ENCODE assay signal across 12 cellular contexts in genomic region chr9:21624675-21625477, GRCh38.
"Had no signal": no experiment of that assay in that cellular context is flagged by ENCODE, and none has a peak within 500 bp of the region (broad histone marks: within the 10 kb centered on the region; RNA-seq: fewer than 3 reads in every experiment).

No MANE protein-coding gene starts in this region.

- H3K27ac Mint-ChIP-seq: activated B cell treated with CpG ODN at 0.5 μM for 24 hours; activated CD4-positive, alpha-beta memory T cell treated with anti-CD3 and anti-CD28 coated beads for 36 hours; natural killer cell had no signal

- DNase-seq: activated B cell treated with CpG ODN at 0.5 μM for 24 hours; activated CD4-positive, alpha-beta memory T cell treated with anti-CD3 and anti-CD28 coated beads for 36 hours; activated CD8-positive, alpha-beta memory T cell treated with anti-CD3 and anti-CD28 coated beads, Interleukin-2, amount 50 U/mL, for 4 hours; activated gamma-delta T cell; dorsolateral prefrontal cortex; mammary epithelial cell; natural killer cell; T-helper 2 cell; uterus had no signal

- H3K4me3 ChIP-seq: dorsolateral prefrontal cortex, esophagus muscularis mucosa, right atrium auricular region, skin epidermis, uterus had no signal

- H3K27me3 ChIP-seq: right atrium auricular region, uterus had no signal

- H3K4me1 Mint-ChIP-seq: activated B cell treated with CpG ODN at 0.5 μM for 24 hours, natural killer cell had no signal

- H3K36me3 ChIP-seq: esophagus muscularis mucosa, right atrium auricular region, uterus had no signal

- H3K4me3 Mint-ChIP-seq: activated B cell treated with CpG ODN at 0.5 μM for 24 hours; activated CD4-positive, alpha-beta memory T cell treated with anti-CD3 and anti-CD28 coated beads for 36 hours; natural killer cell had no signal

- H3K9me3 ChIP-seq: right atrium auricular region, uterus had no signal

- H3K36me3 Mint-ChIP-seq: natural killer cell had no signal

- ATAC-seq: natural killer cell had no signal

- H3K27ac ChIP-seq: dorsolateral prefrontal cortex, esophagus muscularis mucosa, right atrium auricular region, skin epidermis, uterus had no signal

- H3K9me3 Mint-ChIP-seq: activated B cell treated with CpG ODN at 0.5 μM for 24 hours, natural killer cell had no signal

- H3K4me1 ChIP-seq: esophagus muscularis mucosa, right atrium auricular region, uterus had no signal
